Comparison of ENCODE assay signal across 9 cellular contexts in genomic region chr19:41863209-41863931, GRCh38. TPM values are rescaled to one million over a fixed set of nuclear protein-coding genes. Genes with fewer than 3 reads are reported as not detected.
A peak's percentile ranks its signal among the peaks of the same experiment; 100 is the strongest.
DNase-seq lines count a peak whose midpoint lies in the region; ATAC-seq and TF ChIP-seq lines count a peak whose summit lies in the region.
"Had no signal": no experiment of that assay in that cellular context is flagged by ENCODE, and none has a peak within 500 bp of the region (broad histone marks: within the 10 kb centered on the region; RNA-seq: fewer than 3 reads in every experiment).

No MANE protein-coding gene starts in this region.

- H3K9me3 ChIP-seq in SU-DHL-6 (ENCODE audit: insufficient read depth, low read length) (no peaks in the 10 kb centered on the region), testis (no peaks in the 10 kb centered on the region)
- H3K9me3 ChIP-seq: gastrocnemius medialis, sigmoid colon had no signal

- H2BK15ac ChIP-seq in mesendoderm (replicated peaks; ENCODE audit: low read depth), result no peak overlapping the region

- H3F3A ChIP-seq in SU-DHL-6 (ENCODE audit: insufficient read depth), result peaks cover 70% of the 10 kb centered on the region

- no peak for DNase-seq in HFF-Myc (ENCODE audit: extremely low read depth, low read depth)
- no peak for DNase-seq in mesendoderm
- no peak for DNase-seq in SKM-1 (lab: John Stamatoyannopoulos, UW; ENCODE audit: unreplicated experiment)
- DNase-seq in testis, result no peak
- DNase-seq: activated CD8-positive, alpha-beta memory T cell treated with anti-CD3 and anti-CD28 coated beads, Interleukin-2, amount 50 U/mL, for 48 hours; gastrocnemius medialis; sigmoid colon had no signal

- H3K79me1 ChIP-seq in mesendoderm (ENCODE audit: low read length), result peaks cover 35% of the 10 kb centered on the region

- H3K23ac ChIP-seq in mesendoderm (ENCODE audit: low read length), result no peak overlapping the region

- intact Hi-C loops in testis (cut with DNase I; ENCODE audit: low total_unique reads), result no loop called here

- no peak overlapping the region for H2AK5ac ChIP-seq in mesendoderm (ENCODE audit: low read length)

- TF ChIP-seq CTCF in HFF-Myc (IDR thresholded peaks at IDR 0.05; ENCODE audit: low read depth, low read length, missing control alignments), result no peak
- no peak for TF ChIP-seq CTCF in SU-DHL-6 (IDR thresholded peaks at IDR 0.05; ENCODE audit: insufficient read depth, low read length, poor library complexity, severe bottlenecking)
- TF ChIP-seq CTCF in testis (IDR thresholded peaks at IDR 0.05), result no peak

- peak overlapping the region; percentile 66 for H3K4me2 ChIP-seq in SU-DHL-6 (ENCODE audit: low read depth, low read length, poor library complexity, severe bottlenecking)
- no peak overlapping the region for H3K4me2 ChIP-seq in mesendoderm (ENCODE audit: low read length)

- H3K36me3 ChIP-seq in SU-DHL-6 (ENCODE audit: low read length) (peaks cover 37% of the 10 kb centered on the region), mesendoderm (ENCODE audit: control insufficient read depth, insufficient read depth, low read length) (peaks cover 33% of the 10 kb centered on the region), testis (ENCODE audit: low read depth, missing control alignments) (no peaks in the 10 kb centered on the region)

- no peak for TF ChIP-seq POLR2A in testis (IDR thresholded peaks at IDR 0.05)

- no peak overlapping the region for H2BK120ac ChIP-seq in mesendoderm (ENCODE audit: low read depth, low read length)

- H2BK5ac ChIP-seq in mesendoderm (ENCODE audit: low read length), result no peak overlapping the region

- no peak overlapping the region for H2AFZ ChIP-seq in SU-DHL-6 (ENCODE audit: low read depth, low read length, severe bottlenecking)

- peak overlapping the region; percentile 2 for H3K56ac ChIP-seq in mesendoderm (ENCODE audit: low read length)

- H3K27me3 ChIP-seq in SU-DHL-6 (ENCODE audit: low read length), result no peaks in the 10 kb centered on the region
- H3K27me3 ChIP-seq in mesendoderm (ENCODE audit: insufficient read depth, low read length, poor library complexity), result no peaks in the 10 kb centered on the region
- H3K27me3 ChIP-seq in testis, result no peaks in the 10 kb centered on the region
- H3K27me3 ChIP-seq: gastrocnemius medialis, sigmoid colon had no signal

- H3K4me1 ChIP-seq in mesendoderm (ENCODE audit: control insufficient read depth, low read depth, low read length) (peaks cover 8% of the 10 kb centered on the region), testis (peaks cover 20% of the 10 kb centered on the region)

- H3K27ac ChIP-seq in SU-DHL-6 (ENCODE audit: low read depth, low read length) (peak overlapping the region; percentile 84), mesendoderm (ENCODE audit: low read depth, low read length) (no peak overlapping the region), testis (no peak overlapping the region)
- H3K27ac ChIP-seq: gastrocnemius medialis, sigmoid colon had no signal

- H3K9ac ChIP-seq in SU-DHL-6 (ENCODE audit: low read length), result peak overlapping the region; percentile 97
- peak overlapping the region; percentile 88 for H3K9ac ChIP-seq in mesendoderm (ENCODE audit: low read length)

- H3K4ac ChIP-seq in mesendoderm (ENCODE audit: low read depth, low read length), result no peak overlapping the region

- H4K8ac ChIP-seq in mesendoderm (ENCODE audit: low read depth, low read length), result no peak overlapping the region

- no peaks in the 10 kb centered on the region for H3K9me2 ChIP-seq in SU-DHL-6 (replicated peaks; ENCODE audit: insufficient read depth, low read length)

- WGBS in mesendoderm (ENCODE audit: extremely low coverage, insufficient coverage, low lambda C conversion rate), result no CpG with 5 or more reads among the region's 11 CpGs
- 81 to 82% methylated on average over 11 of the region's 11 CpGs for WGBS in testis, 2 donors

- ATAC-seq in GM18517 (IDR thresholded peaks at IDR 0.05; ENCODE audit: unreplicated experiment), result no peak
- ATAC-seq: gastrocnemius medialis had no signal

- H3K4me3 ChIP-seq in HFF-Myc (replicated peaks; ENCODE audit: low read depth, low read length) (peak overlapping the region; percentile 100), SU-DHL-6 (ENCODE audit: insufficient read depth, low read length, poor library complexity, severe bottlenecking) (no peak overlapping the region), mesendoderm (ENCODE audit: low read length) (no peak overlapping the region), testis (no peak overlapping the region)
- H3K4me3 ChIP-seq: gastrocnemius medialis, sigmoid colon had no signal

- H3K79me2 ChIP-seq in SU-DHL-6 (ENCODE audit: insufficient read depth, low read length) (peaks cover 80% of the 10 kb centered on the region), mesendoderm (ENCODE audit: control insufficient read depth, insufficient read depth, low read length) (peaks cover 57% of the 10 kb centered on the region)

- H4K20me1 ChIP-seq in SU-DHL-6 (ENCODE audit: low read depth, low read length), result peaks cover 30% of the 10 kb centered on the region; the same call in 1 of the 2 replicates

- H3K18ac ChIP-seq in mesendoderm (ENCODE audit: low read length), result no peak overlapping the region

- H4K5ac ChIP-seq in mesendoderm (ENCODE audit: low read length), result no peak overlapping the region

RNA-seq across cellular contexts. Expression of gene RPS19, which starts 3.3 kb away (rescaled TPM):
- 3,019 TPM for polyA plus RNA-seq in mesendoderm (2013, experiment 1 of 2)
- 2,972 TPM for polyA plus RNA-seq in mesendoderm (2013, experiment 2 of 2)
- total RNA-seq in testis, result 1,000 to 10,000 TPM in 1 of 2 donors, 100 to 1,000 TPM in 1; 869 to 1,199 TPM
- 1,270 TPM for polyA plus RNA-seq in testis (ENCODE audit: insufficient read depth, low read depth, low replicate concordance)

RNA-seq across cellular contexts. Expression of gene CD79A, which starts 13.7 kb away (rescaled TPM):
- 0.41 TPM for polyA plus RNA-seq in mesendoderm (2013, experiment 1 of 2)
- polyA plus RNA-seq in mesendoderm (2013, experiment 2 of 2), result 0.46 TPM
- under 1 TPM in 1 of 2 donors, not detected in 1; 0.87 TPM for total RNA-seq in testis
- polyA plus RNA-seq in testis (ENCODE audit: insufficient read depth, low read depth, low replicate concordance), result 3.6 TPM
- total RNA-seq: sigmoid colon had no signal

RNA-seq across cellular contexts. Expression of gene DMRTC2, which starts 18.5 kb away (rescaled TPM):
- not detected for polyA plus RNA-seq in mesendoderm (2013, experiment 1 of 2)
- not detected for polyA plus RNA-seq in mesendoderm (2013, experiment 2 of 2)
- total RNA-seq in testis, result 10 to 100 TPM; 23.1 to 55.3 TPM
- polyA plus RNA-seq in testis (ENCODE audit: insufficient read depth, low read depth, low replicate concordance), result 71.0 TPM
- total RNA-seq: gastrocnemius medialis, sigmoid colon had no signal
- polyA plus RNA-seq: sigmoid colon had no signal

RNA-seq across cellular contexts. Expression of gene LYPD4, which starts 18.9 kb away (rescaled TPM):
- polyA plus RNA-seq in mesendoderm (2013, experiment 1 of 2), result not detected
- polyA plus RNA-seq in mesendoderm (2013, experiment 2 of 2), result not detected
- 10 to 100 TPM; 33.6 to 68.4 TPM for total RNA-seq in testis
- polyA plus RNA-seq in testis (ENCODE audit: insufficient read depth, low read depth, low replicate concordance), result 198 TPM
- total RNA-seq: gastrocnemius medialis, sigmoid colon had no signal

RNA-seq across cellular contexts. Expression of gene ARHGEF1, which starts 19.6 kb away (rescaled TPM):
- polyA plus RNA-seq in mesendoderm (2013, experiment 1 of 2), result 38.0 TPM
- polyA plus RNA-seq in mesendoderm (2013, experiment 2 of 2), result 36.4 TPM
- total RNA-seq in testis, result 10 to 100 TPM; 51.2 to 56.3 TPM
- 33.2 TPM for polyA plus RNA-seq in testis (ENCODE audit: insufficient read depth, low read depth, low replicate concordance)
